Comparison of ENCODE assay signal across 8 cellular contexts in the genomic region with DNA sequence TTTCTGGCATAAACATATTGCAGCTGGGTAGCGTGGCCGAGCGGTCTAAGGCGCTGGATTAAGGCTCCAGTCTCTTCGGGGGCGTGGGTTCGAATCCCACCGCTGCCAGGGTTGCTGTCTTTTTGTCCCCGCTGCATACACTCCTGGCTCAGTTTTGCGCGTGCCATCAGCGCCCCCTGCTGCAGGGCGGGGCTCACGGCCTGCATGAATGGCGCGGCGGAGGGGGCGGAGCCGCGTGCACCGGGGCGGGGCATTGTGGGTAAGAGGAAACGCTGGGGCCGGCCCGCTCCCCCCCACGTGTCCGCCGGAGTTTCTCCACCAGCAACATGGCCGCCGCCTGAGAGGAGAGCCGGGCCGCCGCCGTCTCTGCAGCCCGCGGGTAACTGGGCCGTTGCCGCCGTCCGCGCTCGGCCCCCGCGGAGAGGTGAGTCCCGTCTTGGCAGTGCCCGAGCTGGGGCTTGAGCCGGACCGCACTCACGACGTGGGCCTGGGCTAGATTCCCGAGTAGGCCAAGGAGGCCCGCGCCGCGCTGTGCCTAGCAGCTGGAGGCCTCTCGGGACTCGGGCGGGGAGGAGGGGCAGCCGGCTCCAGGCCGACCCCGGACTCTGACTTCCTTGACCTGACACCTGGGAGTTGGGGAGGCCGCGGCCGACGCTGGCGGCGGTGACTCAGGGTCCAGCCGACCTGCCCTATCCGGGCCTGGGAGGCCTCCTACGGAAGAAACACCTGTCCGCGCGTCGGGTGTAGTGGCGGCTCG. TPM values are rescaled to one million over a fixed set of nuclear protein-coding genes. Genes with fewer than 3 reads are reported as not detected.
DNase-seq lines count a peak whose midpoint lies in the region; TF ChIP-seq lines count a peak whose summit lies in the region.

POLR3E (plus strand) TSS at position 296 of the 757 bp plus-strand sequence. CDS start 5,560 bp downstream, outside the sequence.

- no peaks in the 10 kb centered on the region for H3K9me3 ChIP-seq in SK-N-MC (ENCODE audit: low read depth, low read length)

- H3K27ac Mint-ChIP-seq in HFFc6: peak within 1 kb of the TSS; percentile 97

- TF ChIP-seq POLR2A in NB4 (IDR thresholded peaks at IDR 0.05; ENCODE audit: extremely low read depth, insufficient read length): peak; percentile 68

- peaks cover 28% of the 10 kb centered on the region for H3K4me1 Mint-ChIP-seq in HFFc6 (ENCODE audit: low read depth)

- H3K4me3 Mint-ChIP-seq in HFFc6: peak within 1 kb of the TSS; percentile 93

- no peaks in the 10 kb centered on the region for H3K9me3 Mint-ChIP-seq in HFFc6

- peak; percentile 95 for DNase-seq in HFFc6
- peak; percentile 97 for DNase-seq in NB4 (ENCODE audit: low read depth)
- DNase-seq in SK-N-MC (ENCODE audit: low read depth, low spot score): peak; percentile 85
- DNase-seq in activated naive CD4-positive, alpha-beta T cell treated with anti-CD3 and anti-CD28 coated beads, Interleukin-2, amount 50 U/mL, for 16 hours: peak; percentile 100
- peak; percentile 98 for DNase-seq in germinal center (ENCODE audit: low spot score)
- peak; percentile 99 for DNase-seq in occipital lobe (lab: John Stamatoyannopoulos, UW)

- peak within 1 kb of the TSS; percentile 85 for H3K27ac ChIP-seq in SK-N-MC
- peak within 1 kb of the TSS; percentile 80 for H3K27ac ChIP-seq in temporal lobe (ENCODE audit: low read depth, low read length)

- H3K36me3 Mint-ChIP-seq in HFFc6 (ENCODE audit: low read depth): peaks cover 5% of the 10 kb centered on the region

- H3K4me3 ChIP-seq in GM08714 (ENCODE audit: low read length) (peak within 1 kb of the TSS; percentile 93), NB4 (ENCODE audit: low read depth, low read length) (peak within 1 kb of the TSS; percentile 99), SK-N-MC (peak within 1 kb of the TSS; percentile 88)

- peak within 1 kb of the TSS; percentile 95 for H3K9ac ChIP-seq in SK-N-MC (ENCODE audit: insufficient read length)

- peaks cover 3% of the 10 kb centered on the region; the same call in 1 of the 2 replicates for H3K36me3 ChIP-seq in SK-N-MC (ENCODE audit: insufficient read depth, low read length)

- H3K27me3 Mint-ChIP-seq in HFFc6 (ENCODE audit: insufficient read depth): peaks cover 10% of the 10 kb centered on the region

- TF ChIP-seq CTCF in HFFc6 (IDR thresholded peaks at IDR 0.05): peak; percentile 89
- TF ChIP-seq CTCF in NB4 (IDR thresholded peaks at IDR 0.05; ENCODE audit: low read depth, low read length): peak; percentile 78

RNA-seq across cellular contexts. Expression of gene POLR3E, which starts in this region (rescaled TPM):
- total RNA-seq in HFFc6 (2021; fragmentation: NEBNext Ultra II Directional; extraction: Animal tissue kit (Norgen Biotek cat#: 25700)): 10 to 100 TPM; 31.6 to 36.3 (median 32.6) TPM
- 45.4 TPM for total RNA-seq in occipital lobe
- 32.2 TPM for total RNA-seq in temporal lobe

Comparison
In these comparisons a context has a peak if more than half of its experiments do, and no peak if none do; other contexts are left out.
1. Peak in every context shown above with its lines: DNase-seq, H3K4me3 ChIP-seq and H3K27ac ChIP-seq.